ENCODE assay signal across 22 cellular contexts in genomic region chr4:19348746-19349145, GRCh38.
"Had no signal": no experiment of that assay in that cellular context is flagged by ENCODE, and none has a peak within 500 bp of the region (broad histone marks: within the 10 kb centered on the region; RNA-seq: fewer than 3 reads in every experiment).

No MANE protein-coding gene starts in this region.

- H3K4me1 ChIP-seq: body of pancreas had no signal

- ATAC-seq: activated CD4-positive, alpha-beta T cell treated with anti-CD3 and anti-CD28 coated beads for 36 hours; activated T-cell treated with anti-CD3 and anti-CD28 coated beads, Interleukin-2, amount 50 U/mL, for 72 hours; body of pancreas; T-cell had no signal

- H3K4me3 ChIP-seq: body of pancreas, SK-N-MC had no signal

- H3K27me3 ChIP-seq: body of pancreas had no signal

- H3K36me3 ChIP-seq: WERI-Rb-1 had no signal

- H3K9me3 ChIP-seq: body of pancreas had no signal

- DNase-seq: activated CD4-positive, alpha-beta memory T cell treated with anti-CD3 and anti-CD28 coated beads, Interleukin-2, amount 10 ng/mL, durations not matched to agents 7 days and 5 days; activated CD4-positive, alpha-beta T cell treated with anti-CD3 and anti-CD28 coated beads for 36 hours; activated CD4-positive, alpha-beta T cell treated with anti-CD3 and anti-CD28 coated beads, Interleukin-2, amount 50 U/mL, for 1 hour; activated gamma-delta T cell treated with Interleukin-2 at 50 U/mL for 16 hours; activated naive CD4-positive, alpha-beta T cell treated with anti-CD3 and anti-CD28 coated beads, Interleukin-2, amount 10 ng/mL, durations not matched to agents 7 days and 5 days; activated naive CD8-positive, alpha-beta T cell treated with anti-CD3 and anti-CD28 coated beads for 36 hours; activated T-cell treated with anti-CD3 and anti-CD28 coated beads, Interleukin-2, amount 50 U/mL, for 72 hours; aorta; body of pancreas; KG1; NCI-H1092; NCI-H1417; NCI-H1930; NCI-H2171; NCI-H2227 treated with DMSO at 0.1 percent for 48 hours; NCI-H526 treated with DMSO at 0.1 percent for 48 hours; NCI-H82; SIG-M5; T-cell; T-helper 2 cell; WERI-Rb-1 had no signal

- H3K27ac ChIP-seq: body of pancreas, SK-N-MC, WERI-Rb-1 had no signal
